ENCODE assay signal across 14 cellular contexts in genomic region chr10:6223981-6224380, GRCh38. TPM values are rescaled to one million over a fixed set of nuclear protein-coding genes. Genes with fewer than 3 reads are reported as not detected.
DNase-seq lines count a peak whose midpoint lies in the region; ATAC-seq and TF ChIP-seq lines count a peak whose summit lies in the region.
"Had no signal": no experiment of that assay in that cellular context is flagged by ENCODE, and none has a peak within 500 bp of the region (broad histone marks: within the 10 kb centered on the region; RNA-seq: fewer than 3 reads in every experiment).

No MANE protein-coding gene starts in this region.

- H3K27me3 Mint-ChIP-seq in activated naive CD4-positive, alpha-beta T cell treated with anti-CD3 and anti-CD28 coated beads, Interleukin-2, amount 50 U/mL, for 24 hours: no peaks in the 10 kb centered on the region
- no peaks in the 10 kb centered on the region for H3K27me3 Mint-ChIP-seq in activated naive CD4-positive, alpha-beta T cell treated with anti-CD3 and anti-CD28 coated beads for 36 hours (ENCODE audit: low read depth)
- H3K27me3 Mint-ChIP-seq in CD4-positive, alpha-beta T cell: no peaks in the 10 kb centered on the region

- CTCF ChIA-PET in activated naive CD4-positive, alpha-beta T cell treated with anti-CD3 and anti-CD28 coated beads for 36 hours (lab: Charles Lee): interaction anchor here (0.8 kb wide), 1 partner anchor 175 kb away, joined by 3 read pairs; no protein-coding TSS in a partner anchor
- CTCF ChIA-PET in CD4-positive, alpha-beta T cell (lab: Charles Lee): no interaction called here

- no peak overlapping the region for H3K27ac ChIP-seq in CD4-positive, alpha-beta T cell (ENCODE audit: low read depth, low read length)
- H3K27ac ChIP-seq in ascending aorta (peak overlapping the region; percentile 87 to 93), psoas muscle (peak overlapping the region; percentile 21)

- DNase-seq in activated naive CD4-positive, alpha-beta T cell treated with anti-CD3 and anti-CD28 coated beads for 36 hours: no peak
- no peak for DNase-seq in CD4-positive, alpha-beta T cell
- DNase-seq in ascending aorta (ENCODE audit: low spot score in 2 of 2) (no peak), psoas muscle (no peak), pons (ENCODE audit: low spot score) (no peak)
- no peak for DNase-seq in activated effector memory CD4-positive, alpha-beta T cell treated with Interleukin-2 at 50 U/mL for 16 hours
- DNase-seq: EL, MM.1S, NCI-H1105, NCI-H187 treated with DMSO at 0.1 percent for 48 hours, NCI-H446 had no signal

- H3K4me3 ChIP-seq in ascending aorta (no peak overlapping the region), psoas muscle (no peak overlapping the region)

- no peaks in the 10 kb centered on the region for H3K9me3 Mint-ChIP-seq in activated naive CD4-positive, alpha-beta T cell treated with anti-CD3 and anti-CD28 coated beads, Interleukin-2, amount 50 U/mL, for 24 hours
- no peaks in the 10 kb centered on the region for H3K9me3 Mint-ChIP-seq in activated naive CD4-positive, alpha-beta T cell treated with anti-CD3 and anti-CD28 coated beads for 36 hours
- H3K9me3 Mint-ChIP-seq in CD4-positive, alpha-beta T cell: no peaks in the 10 kb centered on the region

- peak overlapping the region; percentile 35 for H3K27ac Mint-ChIP-seq in activated naive CD4-positive, alpha-beta T cell treated with anti-CD3 and anti-CD28 coated beads, Interleukin-2, amount 50 U/mL, for 24 hours
- H3K27ac Mint-ChIP-seq in activated naive CD4-positive, alpha-beta T cell treated with anti-CD3 and anti-CD28 coated beads for 36 hours: no peak overlapping the region
- peak overlapping the region; percentile 61 for H3K27ac Mint-ChIP-seq in CD4-positive, alpha-beta T cell

- H3K4me3 Mint-ChIP-seq in activated naive CD4-positive, alpha-beta T cell treated with anti-CD3 and anti-CD28 coated beads, Interleukin-2, amount 50 U/mL, for 24 hours: no peak overlapping the region
- H3K4me3 Mint-ChIP-seq in activated naive CD4-positive, alpha-beta T cell treated with anti-CD3 and anti-CD28 coated beads for 36 hours: no peak overlapping the region
- no peak overlapping the region for H3K4me3 Mint-ChIP-seq in CD4-positive, alpha-beta T cell

- no peaks in the 10 kb centered on the region for H3K9me3 ChIP-seq in CD4-positive, alpha-beta T cell (ENCODE audit: control insufficient read depth, low read length)
- no peaks in the 10 kb centered on the region for H3K9me3 ChIP-seq in ascending aorta
- H3K9me3 ChIP-seq in psoas muscle: no peaks in the 10 kb centered on the region

- H3K4me1 Mint-ChIP-seq in activated naive CD4-positive, alpha-beta T cell treated with anti-CD3 and anti-CD28 coated beads, Interleukin-2, amount 50 U/mL, for 24 hours: peaks cover 5% of the 10 kb centered on the region
- H3K4me1 Mint-ChIP-seq in activated naive CD4-positive, alpha-beta T cell treated with anti-CD3 and anti-CD28 coated beads for 36 hours (ENCODE audit: low read depth): peaks cover 8% of the 10 kb centered on the region
- peaks cover 11% of the 10 kb centered on the region for H3K4me1 Mint-ChIP-seq in CD4-positive, alpha-beta T cell (ENCODE audit: low read depth)

- 79 to 88% (median 85%) methylated on average over 14 of the region's 14 CpGs for WGBS in psoas muscle, 3 donors

- no peak for ATAC-seq in CD4-positive, alpha-beta T cell (ENCODE audit: poor library complexity)
- peak in 1 of 4 donors; percentile 0 for ATAC-seq in psoas muscle
- no peak for ATAC-seq in HG02642 (IDR thresholded peaks at IDR 0.05; ENCODE audit: poor library complexity, unreplicated experiment)
- ATAC-seq: HepG2 had no signal

- no peak for TF ChIP-seq CTCF in CD4-positive, alpha-beta T cell (IDR thresholded peaks at IDR 0.05)
- no peak for TF ChIP-seq CTCF in ascending aorta (IDR thresholded peaks at IDR 0.05)
- TF ChIP-seq CTCF in psoas muscle (IDR thresholded peaks at IDR 0.05): no peak

- intact Hi-C loops in activated naive CD4-positive, alpha-beta T cell treated with anti-CD3 and anti-CD28 coated beads for 36 hours (cut with micrococcal nuclease): no loop called here
- intact Hi-C loops in CD4-positive, alpha-beta T cell (cut with DNase I, micrococcal nuclease): no loop called here
- intact Hi-C loops in ascending aorta (cut with DNase I): loop anchor here (2.0 to 5.0 kb wide), 3 partner anchors 21 to 178 kb away; partner anchors contain the start of gene PFKFB3
- intact Hi-C loops in psoas muscle (cut with DNase I): no loop called here

- no peaks in the 10 kb centered on the region for H3K27me3 ChIP-seq in CD4-positive, alpha-beta T cell (ENCODE audit: control insufficient read depth, insufficient read depth, low read length)
- H3K27me3 ChIP-seq in ascending aorta: no peaks in the 10 kb centered on the region
- H3K27me3 ChIP-seq in psoas muscle (ENCODE audit: insufficient read depth in 3 of 3, low read length in 2 of 3): no peaks in the 10 kb centered on the region

- H3K4me1 ChIP-seq in ascending aorta: peaks cover 13 to 28% of the 10 kb centered on the region in 2 donors
- no peaks in the 10 kb centered on the region for H3K4me1 ChIP-seq in psoas muscle

- peaks cover 11% of the 10 kb centered on the region for H3K36me3 Mint-ChIP-seq in activated naive CD4-positive, alpha-beta T cell treated with anti-CD3 and anti-CD28 coated beads, Interleukin-2, amount 50 U/mL, for 24 hours
- H3K36me3 Mint-ChIP-seq in activated naive CD4-positive, alpha-beta T cell treated with anti-CD3 and anti-CD28 coated beads for 36 hours (ENCODE audit: low read depth): peaks cover 63% of the 10 kb centered on the region
- H3K36me3 Mint-ChIP-seq in CD4-positive, alpha-beta T cell (ENCODE audit: low read depth): peaks cover 100% of the 10 kb centered on the region

- POLR2A ChIA-PET in CD4-positive, alpha-beta T cell (lab: Charles Lee): no interaction called here

- peaks cover 99 to 100% of the 10 kb centered on the region in 2 donors for H3K36me3 ChIP-seq in ascending aorta
- peaks cover 11 to 100% of the 10 kb centered on the region in 2 donors for H3K36me3 ChIP-seq in psoas muscle (ENCODE audit: insufficient read depth in 1 of 2, low read depth in 1 of 2)

RNA-seq across cellular contexts. Expression of gene PFKFB3, which starts 21.2 kb away (rescaled TPM):
- 10 to 100 TPM; 87.7 to 88.5 TPM for total RNA-seq in activated naive CD4-positive, alpha-beta T cell treated with anti-CD3 and anti-CD28 coated beads for 36 hours
- 100 to 1,000 TPM; 142 to 145 TPM for total RNA-seq in CD4-positive, alpha-beta T cell
- total RNA-seq in ascending aorta (68.0 TPM), psoas muscle (100 to 1,000 TPM in 3 of 4 donors, 10 to 100 TPM in 1; 25.4 to 225 (median 148) TPM)
- 100 to 1,000 TPM in 2 of 3 donors, 10 to 100 TPM in 1; 26.7 to 704 (median 448) TPM for polyA plus RNA-seq in psoas muscle
